Comparison of ENCODE assay signal across 2 cellular contexts in the genomic region with DNA sequence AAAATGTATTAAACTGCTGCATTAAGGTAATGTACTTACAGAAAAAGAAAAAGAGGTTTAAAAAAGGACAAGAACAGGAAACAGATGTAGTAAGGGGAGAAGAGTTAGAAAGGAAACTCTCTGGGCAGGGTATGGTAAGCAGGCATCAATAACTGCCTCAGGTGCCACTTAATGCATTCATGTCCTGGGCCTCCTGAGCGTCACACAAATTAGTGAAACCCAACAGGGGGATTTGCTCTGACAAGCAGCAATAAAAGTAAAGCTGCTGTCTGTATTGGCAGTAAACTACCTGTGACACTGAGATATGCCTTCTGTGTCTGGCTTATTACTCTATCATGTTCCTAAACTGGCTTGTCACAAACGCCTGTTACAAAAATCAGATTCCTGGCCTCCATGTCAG.
TF ChIP-seq lines count a peak whose summit lies in the region.

No MANE protein-coding gene starts in this region.

TF ChIP-seq in SK-N-SH, 30 proteins besides CTCF, POLR2A, EP300 and RAD21:
- no peak for TF ChIP-seq EZH2phosphoT487 (IDR thresholded peaks at IDR 0.05; ENCODE audit: borderline replicate concordance, low read depth)

TF ChIP-seq in SK-N-SH treated with all-trans-retinoic acid at 6 μM for 48 hours, 23 proteins besides CTCF, POLR2A, EP300 and RAD21:
- TF ChIP-seq TOX (CRISPR knock-in tag; IDR thresholded peaks at IDR 0.05; ENCODE audit: borderline replicate concordance), result no peak
- no peak for TF ChIP-seq PATZ1 (CRISPR knock-in tag; IDR thresholded peaks at IDR 0.05; ENCODE audit: borderline replicate concordance)
- no peak for TF ChIP-seq CREB5 (CRISPR knock-in tag; IDR thresholded peaks at IDR 0.05; ENCODE audit: low read depth)
- no peak for TF ChIP-seq PPARA (CRISPR knock-in tag; IDR thresholded peaks at IDR 0.05; ENCODE audit: borderline replicate concordance)
- TF ChIP-seq TCF4 (CRISPR knock-in tag; IDR thresholded peaks at IDR 0.05; ENCODE audit: borderline replicate concordance), result no peak
- no peak for TF ChIP-seq ARNTL (CRISPR knock-in tag; IDR thresholded peaks at IDR 0.05; ENCODE audit: borderline replicate concordance, low read depth)
